In genomic region chr12:95385246-95385645, GRCh38 we compare ENCODE assay signal across 1 cellular context.
TF ChIP-seq lines count a peak whose summit lies in the region.

No MANE protein-coding gene starts in this region.

TF ChIP-seq in WTC11, 78 proteins besides CTCF, POLR2A, EP300 and RAD21 (continued from another document):
- TF ChIP-seq, protein P1, sequence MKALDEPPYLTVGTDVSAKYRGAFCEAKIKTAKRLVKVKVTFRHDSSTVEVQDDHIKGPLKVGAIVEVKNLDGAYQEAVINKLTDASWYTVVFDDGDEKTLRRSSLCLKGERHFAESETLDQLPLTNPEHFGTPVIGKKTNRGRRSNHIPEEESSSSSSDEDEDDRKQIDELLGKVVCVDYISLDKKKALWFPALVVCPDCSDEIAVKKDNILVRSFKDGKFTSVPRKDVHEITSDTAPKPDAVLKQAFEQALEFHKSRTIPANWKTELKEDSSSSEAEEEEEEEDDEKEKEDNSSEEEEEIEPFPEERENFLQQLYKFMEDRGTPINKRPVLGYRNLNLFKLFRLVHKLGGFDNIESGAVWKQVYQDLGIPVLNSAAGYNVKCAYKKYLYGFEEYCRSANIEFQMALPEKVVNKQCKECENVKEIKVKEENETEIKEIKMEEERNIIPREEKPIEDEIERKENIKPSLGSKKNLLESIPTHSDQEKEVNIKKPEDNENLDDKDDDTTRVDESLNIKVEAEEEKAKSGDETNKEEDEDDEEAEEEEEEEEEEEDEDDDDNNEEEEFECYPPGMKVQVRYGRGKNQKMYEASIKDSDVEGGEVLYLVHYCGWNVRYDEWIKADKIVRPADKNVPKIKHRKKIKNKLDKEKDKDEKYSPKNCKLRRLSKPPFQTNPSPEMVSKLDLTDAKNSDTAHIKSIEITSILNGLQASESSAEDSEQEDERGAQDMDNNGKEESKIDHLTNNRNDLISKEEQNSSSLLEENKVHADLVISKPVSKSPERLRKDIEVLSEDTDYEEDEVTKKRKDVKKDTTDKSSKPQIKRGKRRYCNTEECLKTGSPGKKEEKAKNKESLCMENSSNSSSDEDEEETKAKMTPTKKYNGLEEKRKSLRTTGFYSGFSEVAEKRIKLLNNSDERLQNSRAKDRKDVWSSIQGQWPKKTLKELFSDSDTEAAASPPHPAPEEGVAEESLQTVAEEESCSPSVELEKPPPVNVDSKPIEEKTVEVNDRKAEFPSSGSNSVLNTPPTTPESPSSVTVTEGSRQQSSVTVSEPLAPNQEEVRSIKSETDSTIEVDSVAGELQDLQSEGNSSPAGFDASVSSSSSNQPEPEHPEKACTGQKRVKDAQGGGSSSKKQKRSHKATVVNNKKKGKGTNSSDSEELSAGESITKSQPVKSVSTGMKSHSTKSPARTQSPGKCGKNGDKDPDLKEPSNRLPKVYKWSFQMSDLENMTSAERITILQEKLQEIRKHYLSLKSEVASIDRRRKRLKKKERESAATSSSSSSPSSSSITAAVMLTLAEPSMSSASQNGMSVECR (CRISPR knock-in tag; IDR thresholded peaks at IDR 0.05; ENCODE audit: borderline replicate concordance) = no peak
- TF ChIP-seq, protein P2, sequence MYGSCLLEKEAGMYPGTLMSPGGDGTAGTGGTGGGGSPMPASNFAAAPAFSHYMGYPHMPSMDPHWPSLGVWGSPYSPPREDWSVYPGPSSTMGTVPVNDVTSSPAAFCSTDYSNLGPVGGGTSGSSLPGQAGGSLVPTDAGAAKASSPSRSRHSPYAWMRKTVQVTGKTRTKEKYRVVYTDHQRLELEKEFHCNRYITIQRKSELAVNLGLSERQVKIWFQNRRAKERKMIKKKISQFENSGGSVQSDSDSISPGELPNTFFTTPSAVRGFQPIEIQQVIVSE (CRISPR knock-in tag; IDR thresholded peaks at IDR 0.05; ENCODE audit: borderline replicate concordance) = no peak
- TF ChIP-seq, protein P3, sequence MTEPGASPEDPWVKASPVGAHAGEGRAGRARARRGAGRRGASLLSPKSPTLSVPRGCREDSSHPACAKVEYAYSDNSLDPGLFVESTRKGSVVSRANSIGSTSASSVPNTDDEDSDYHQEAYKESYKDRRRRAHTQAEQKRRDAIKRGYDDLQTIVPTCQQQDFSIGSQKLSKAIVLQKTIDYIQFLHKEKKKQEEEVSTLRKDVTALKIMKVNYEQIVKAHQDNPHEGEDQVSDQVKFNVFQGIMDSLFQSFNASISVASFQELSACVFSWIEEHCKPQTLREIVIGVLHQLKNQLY (CRISPR knock-in tag; IDR thresholded peaks at IDR 0.05) = no peak
